Comparison of ENCODE assay signal across 11 cellular contexts in the genomic region with DNA sequence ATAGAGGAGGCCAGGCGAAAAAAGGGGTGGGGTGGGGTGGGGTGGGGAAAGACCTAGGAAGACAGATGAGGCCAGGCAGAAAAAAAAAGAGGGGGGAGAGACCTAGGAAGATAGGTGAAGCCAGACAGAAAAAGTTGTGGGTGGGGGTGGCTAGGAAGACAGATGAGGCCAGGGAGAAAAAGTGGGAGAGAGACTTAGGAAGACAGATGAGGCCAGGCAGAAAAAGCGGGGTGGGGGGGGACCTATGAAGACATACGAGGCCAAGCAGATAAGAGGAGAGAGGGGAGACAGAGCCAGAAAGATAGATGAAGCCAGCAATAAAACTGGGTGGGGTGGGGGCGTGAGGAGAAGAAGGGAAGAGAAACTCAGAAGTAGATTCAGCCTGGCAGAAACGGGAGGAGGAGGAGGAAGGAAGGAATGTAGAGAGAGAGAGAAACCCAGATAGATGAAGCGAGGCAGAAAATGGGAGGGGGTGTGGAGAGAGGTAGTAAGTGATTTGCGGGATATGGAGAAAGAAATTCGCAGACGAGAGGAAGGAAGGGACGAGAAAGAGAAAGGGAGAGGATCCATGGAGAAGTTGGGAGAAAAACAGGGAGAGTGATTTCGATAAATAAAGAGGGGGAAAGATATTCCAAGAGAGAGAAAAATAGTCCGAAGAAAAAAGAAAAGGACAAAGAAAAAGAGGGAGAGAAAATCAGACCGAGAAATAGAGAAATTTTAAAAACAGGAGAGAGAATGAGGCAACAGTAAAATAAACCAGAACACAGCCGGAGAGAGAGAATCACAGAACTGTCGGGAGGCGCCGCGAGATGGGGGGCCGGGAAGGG. TPM values are rescaled to one million over a fixed set of nuclear protein-coding genes. Genes with fewer than 3 reads are reported as not detected.
DNase-seq lines count a peak whose midpoint lies in the region; ATAC-seq and TF ChIP-seq lines count a peak whose summit lies in the region.
"Had no signal": no experiment of that assay in that cellular context is flagged by ENCODE, and none has a peak within 500 bp of the region (broad histone marks: within the 10 kb centered on the region; RNA-seq: fewer than 3 reads in every experiment).

No MANE protein-coding gene starts in this region.

- peaks cover 4% of the 10 kb centered on the region for H3F3A ChIP-seq in smooth muscle cell (ENCODE audit: low read depth)

- no peaks in the 10 kb centered on the region for H3K9me2 ChIP-seq in hepatocyte (replicated peaks; ENCODE audit: insufficient read depth)

- no peaks in the 10 kb centered on the region for H4K20me1 ChIP-seq in hepatocyte (ENCODE audit: insufficient read depth, poor library complexity, severe bottlenecking)
- no peaks in the 10 kb centered on the region for H4K20me1 ChIP-seq in smooth muscle cell (ENCODE audit: low read depth)

- H3K36me3 ChIP-seq in hepatocyte (replicated peaks; ENCODE audit: insufficient read depth, low read depth) = no peaks in the 10 kb centered on the region
- no peaks in the 10 kb centered on the region for H3K36me3 ChIP-seq in smooth muscle cell (ENCODE audit: low read depth)

- H3K9me3 ChIP-seq in hepatocyte (ENCODE audit: low read depth) (no peaks in the 10 kb centered on the region), smooth muscle cell (replicated peaks; ENCODE audit: low read depth) (no peaks in the 10 kb centered on the region)

- no peak overlapping the region for H3K4me3 Mint-ChIP-seq in activated CD4-positive, alpha-beta T cell treated with anti-CD3 and anti-CD28 coated beads, Interleukin-2, amount 10 ng/mL, durations not matched to agents 7 days and 5 days
- peak overlapping the region; percentile 31 for H3K4me3 Mint-ChIP-seq in activated T-helper 1 cell treated with anti-CD3 and anti-CD28 coated beads, Interleukin-12 subunit alpha, Interleukin-12 subunit beta, Interleukin-2, Interleukin-4 antibody, amounts not matched to agents 30 ng/mL and 10 ng/mL and 1 ng/mL, durations not matched to agents 14 hours and 24 hours and 36 hours
- H3K4me3 Mint-ChIP-seq in osteocyte (ENCODE audit: unreplicated experiment) = no peak overlapping the region

- no peak overlapping the region for H3K27ac ChIP-seq in hepatocyte
- no peak overlapping the region for H3K27ac ChIP-seq in smooth muscle cell (ENCODE audit: low read depth)

- POLR2A ChIA-PET in activated CD4-positive, alpha-beta T cell treated with anti-CD3 and anti-CD28 coated beads, Interleukin-2, amount 10 ng/mL, durations not matched to agents 7 days and 5 days (lab: Charles Lee) = no interaction called here

- H3K9me3 Mint-ChIP-seq in activated CD4-positive, alpha-beta T cell treated with anti-CD3 and anti-CD28 coated beads, Interleukin-2, amount 10 ng/mL, durations not matched to agents 7 days and 5 days = peaks cover 9% of the 10 kb centered on the region
- peaks cover 8% of the 10 kb centered on the region for H3K9me3 Mint-ChIP-seq in activated T-helper 1 cell treated with anti-CD3 and anti-CD28 coated beads, Interleukin-12 subunit alpha, Interleukin-12 subunit beta, Interleukin-2, Interleukin-4 antibody, amounts not matched to agents 30 ng/mL and 10 ng/mL and 1 ng/mL, durations not matched to agents 14 hours and 24 hours and 36 hours
- peaks cover 7% of the 10 kb centered on the region for H3K9me3 Mint-ChIP-seq in osteocyte (ENCODE audit: unreplicated experiment)

- H3K27me3 ChIP-seq in hepatocyte = peaks cover 37% of the 10 kb centered on the region
- peaks cover 7% of the 10 kb centered on the region for H3K27me3 ChIP-seq in smooth muscle cell (ENCODE audit: low read depth)

- H3K79me2 ChIP-seq in hepatocyte (no peaks in the 10 kb centered on the region), smooth muscle cell (ENCODE audit: low read depth) (no peaks in the 10 kb centered on the region)

- peak overlapping the region; percentile 68 for H3K27ac Mint-ChIP-seq in activated CD4-positive, alpha-beta T cell treated with anti-CD3 and anti-CD28 coated beads, Interleukin-2, amount 10 ng/mL, durations not matched to agents 7 days and 5 days
- peak overlapping the region; percentile 3 for H3K27ac Mint-ChIP-seq in activated T-helper 1 cell treated with anti-CD3 and anti-CD28 coated beads, Interleukin-12 subunit alpha, Interleukin-12 subunit beta, Interleukin-2, Interleukin-4 antibody, amounts not matched to agents 30 ng/mL and 10 ng/mL and 1 ng/mL, durations not matched to agents 14 hours and 24 hours and 36 hours
- no peak overlapping the region for H3K27ac Mint-ChIP-seq in osteocyte (ENCODE audit: unreplicated experiment)
- H3K27ac Mint-ChIP-seq: IgD-negative memory B cell had no signal

- intact Hi-C loops in activated T-helper 1 cell treated with anti-CD3 and anti-CD28 coated beads, Interleukin-12 subunit alpha, Interleukin-12 subunit beta, Interleukin-2, Interleukin-4 antibody, amounts not matched to agents 30 ng/mL and 10 ng/mL and 1 ng/mL, durations not matched to agents 14 hours and 24 hours and 36 hours (cut with micrococcal nuclease) = no loop called here

- no peak overlapping the region for H3K9ac ChIP-seq in smooth muscle cell (ENCODE audit: low read depth)

- H3K27me3 Mint-ChIP-seq in activated CD4-positive, alpha-beta T cell treated with anti-CD3 and anti-CD28 coated beads, Interleukin-2, amount 10 ng/mL, durations not matched to agents 7 days and 5 days = peaks cover 47% of the 10 kb centered on the region
- peaks cover 38% of the 10 kb centered on the region for H3K27me3 Mint-ChIP-seq in activated T-helper 1 cell treated with anti-CD3 and anti-CD28 coated beads, Interleukin-12 subunit alpha, Interleukin-12 subunit beta, Interleukin-2, Interleukin-4 antibody, amounts not matched to agents 30 ng/mL and 10 ng/mL and 1 ng/mL, durations not matched to agents 14 hours and 24 hours and 36 hours (ENCODE audit: insufficient read depth)
- H3K27me3 Mint-ChIP-seq in osteocyte (ENCODE audit: unreplicated experiment) = peaks cover 41% of the 10 kb centered on the region

- no peak overlapping the region for H3K4me3 ChIP-seq in hepatocyte
- H3K4me3 ChIP-seq in smooth muscle cell = peak overlapping the region; percentile 38

- H3K4me1 ChIP-seq in hepatocyte (ENCODE audit: insufficient read depth) (peaks cover 8% of the 10 kb centered on the region), smooth muscle cell (ENCODE audit: low read depth) (no peaks in the 10 kb centered on the region)

- TF ChIP-seq CTCF in hepatocyte (IDR thresholded peaks at IDR 0.05; ENCODE audit: poor library complexity) = no peak
- TF ChIP-seq CTCF in smooth muscle cell (IDR thresholded peaks at IDR 0.05; ENCODE audit: borderline replicate concordance, insufficient read depth, poor library complexity, severe bottlenecking) = no peak
- no peak for TF ChIP-seq CTCF in osteocyte (IDR thresholded peaks at IDR 0.05)

- H2AFZ ChIP-seq in hepatocyte = peak overlapping the region; percentile 37
- peak overlapping the region; percentile 71 for H2AFZ ChIP-seq in smooth muscle cell (ENCODE audit: low read depth)

- no peak for DNase-seq in activated CD4-positive, alpha-beta T cell treated with anti-CD3 and anti-CD28 coated beads, Interleukin-2, amount 10 ng/mL, durations not matched to agents 7 days and 5 days
- no peak for DNase-seq in activated CD4-positive, alpha-beta T cell treated with anti-CD3 and anti-CD28 coated beads for 1 hour
- DNase-seq in activated T-helper 1 cell treated with anti-CD3 and anti-CD28 coated beads, Interleukin-12 subunit alpha, Interleukin-12 subunit beta, Interleukin-2, Interleukin-4 antibody, amounts not matched to agents 30 ng/mL and 10 ng/mL and 1 ng/mL, durations not matched to agents 14 hours and 24 hours and 36 hours (ENCODE audit: low spot score) = no peak
- DNase-seq in hepatocyte (ENCODE audit: low spot score) = no peak
- no peak for DNase-seq in smooth muscle cell (lab: John Stamatoyannopoulos, UW; ENCODE audit: unreplicated experiment)
- DNase-seq in osteocyte (ENCODE audit: extremely low spot score, unreplicated experiment) = no peak
- DNase-seq in anterior cingulate cortex (lab: John Stamatoyannopoulos, UW) = no peak
- DNase-seq: cortex of kidney had no signal

- CTCF ChIA-PET in activated CD4-positive, alpha-beta T cell treated with anti-CD3 and anti-CD28 coated beads, Interleukin-2, amount 10 ng/mL, durations not matched to agents 7 days and 5 days (lab: Charles Lee) = no interaction called here

- no peak for ATAC-seq in GM19035 (IDR thresholded peaks at IDR 0.05; ENCODE audit: unreplicated experiment)

- 10% methylated on average over 13 of the region's 19 CpGs for WGBS in hepatocyte (ENCODE audit: low lambda C conversion rate, missing lambda C conversion rate)
- WGBS in smooth muscle cell (ENCODE audit: low lambda C conversion rate) = 4% methylated on average over 19 of the region's 19 CpGs

- H3K4me1 Mint-ChIP-seq in activated CD4-positive, alpha-beta T cell treated with anti-CD3 and anti-CD28 coated beads, Interleukin-2, amount 10 ng/mL, durations not matched to agents 7 days and 5 days = peaks cover 27% of the 10 kb centered on the region
- H3K4me1 Mint-ChIP-seq in activated T-helper 1 cell treated with anti-CD3 and anti-CD28 coated beads, Interleukin-12 subunit alpha, Interleukin-12 subunit beta, Interleukin-2, Interleukin-4 antibody, amounts not matched to agents 30 ng/mL and 10 ng/mL and 1 ng/mL, durations not matched to agents 14 hours and 24 hours and 36 hours (ENCODE audit: low read depth) = peaks cover 7% of the 10 kb centered on the region
- H3K4me1 Mint-ChIP-seq in osteocyte (ENCODE audit: unreplicated experiment) = peaks cover 17% of the 10 kb centered on the region

- H3K36me3 Mint-ChIP-seq in activated CD4-positive, alpha-beta T cell treated with anti-CD3 and anti-CD28 coated beads, Interleukin-2, amount 10 ng/mL, durations not matched to agents 7 days and 5 days (ENCODE audit: low read depth) = peaks cover 18% of the 10 kb centered on the region
- peaks cover 6% of the 10 kb centered on the region for H3K36me3 Mint-ChIP-seq in activated T-helper 1 cell treated with anti-CD3 and anti-CD28 coated beads, Interleukin-12 subunit alpha, Interleukin-12 subunit beta, Interleukin-2, Interleukin-4 antibody, amounts not matched to agents 30 ng/mL and 10 ng/mL and 1 ng/mL, durations not matched to agents 14 hours and 24 hours and 36 hours (ENCODE audit: low read depth)
- no peaks in the 10 kb centered on the region for H3K36me3 Mint-ChIP-seq in osteocyte (ENCODE audit: unreplicated experiment)

- H3K4me2 ChIP-seq in hepatocyte (peak overlapping the region; percentile 81), smooth muscle cell (peak overlapping the region; percentile 86)

RNA-seq across cellular contexts. Expression of a gene that starts 12.2 kb away (rescaled TPM):
- not detected for total RNA-seq in activated CD4-positive, alpha-beta T cell treated with anti-CD3 and anti-CD28 coated beads, Interleukin-2, amount 10 ng/mL, durations not matched to agents 7 days and 5 days
- total RNA-seq in activated T-helper 1 cell treated with anti-CD3 and anti-CD28 coated beads, Interleukin-12 subunit alpha, Interleukin-12 subunit beta, Interleukin-2, Interleukin-4 antibody, amounts not matched to agents 30 ng/mL and 10 ng/mL and 1 ng/mL, durations not matched to agents 14 hours and 24 hours and 36 hours = not detected in 2 replicates
- total RNA-seq in hepatocyte = 0.23 and 0.32 TPM in 2 replicates
- polyA plus RNA-seq in hepatocyte = 0.35 TPM in 1 of 2 replicates, not detected in the other
- 0.13 TPM in 1 of 2 replicates, not detected in the other for total RNA-seq in smooth muscle cell
- not detected in 2 replicates for polyA plus RNA-seq in smooth muscle cell
- total RNA-seq in osteocyte = not detected in 2 replicates
- total RNA-seq: mesenteric fat pad had no signal
- polyA plus RNA-seq: IgD-negative memory B cell had no signal

RNA-seq across cellular contexts. Expression of a gene that starts 16.5 kb away (rescaled TPM):
- total RNA-seq in activated CD4-positive, alpha-beta T cell treated with anti-CD3 and anti-CD28 coated beads, Interleukin-2, amount 10 ng/mL, durations not matched to agents 7 days and 5 days = not detected
- total RNA-seq in activated T-helper 1 cell treated with anti-CD3 and anti-CD28 coated beads, Interleukin-12 subunit alpha, Interleukin-12 subunit beta, Interleukin-2, Interleukin-4 antibody, amounts not matched to agents 30 ng/mL and 10 ng/mL and 1 ng/mL, durations not matched to agents 14 hours and 24 hours and 36 hours = not detected in 2 replicates
- total RNA-seq in hepatocyte (0.13 TPM in 1 of 2 replicates, not detected in the other), smooth muscle cell (0.04 and 0.31 TPM in 2 replicates), osteocyte (not detected in 2 replicates)
- polyA plus RNA-seq in hepatocyte (0.06 TPM in 1 of 2 replicates, not detected in the other), smooth muscle cell (0.03 and 0.19 TPM in 2 replicates)
- total RNA-seq: mesenteric fat pad had no signal
- polyA plus RNA-seq: IgD-negative memory B cell had no signal
